9 cellular contexts compared by ENCODE assay signal in genomic region chr2:65390134-65390533, GRCh38. TPM values are rescaled to one million over a fixed set of nuclear protein-coding genes. Genes with fewer than 3 reads are reported as not detected.
A peak's percentile ranks its signal among the peaks of the same experiment; 100 is the strongest.
DNase-seq lines count a peak whose midpoint lies in the region; ATAC-seq and TF ChIP-seq lines count a peak whose summit lies in the region.
"Had no signal": no experiment of that assay in that cellular context is flagged by ENCODE, and none has a peak within 500 bp of the region (broad histone marks: within the 10 kb centered on the region; RNA-seq: fewer than 3 reads in every experiment).

No MANE protein-coding gene starts in this region.

- no peak overlapping the region for H3K9ac ChIP-seq in liver (ENCODE audit: low read depth in 1 of 2, low read length in 2 of 2)

- no peaks in the 10 kb centered on the region for H3K36me3 ChIP-seq in liver (ENCODE audit: control insufficient read depth in 4 of 4, insufficient read depth in 3 of 4, low read depth in 1 of 4, low read length in 3 of 4)

- no peak overlapping the region for H3K27ac Mint-ChIP-seq in endothelial cell (ENCODE audit: unreplicated experiment)

- H3K4me3 ChIP-seq in liver (ENCODE audit: low read depth in 1 of 3, low read length in 3 of 3) = no peak overlapping the region

- DNase-seq in endothelial cell (ENCODE audit: low spot score) (no peak), NCI-H2227 treated with DMSO at 0.1 percent for 48 hours (lab: John Stamatoyannopoulos, UW) (no peak), NCI-H2081 (lab: John Stamatoyannopoulos, UW) (no peak), NCI-H1694 treated with DMSO at 0.1 percent for 48 hours (lab: John Stamatoyannopoulos, UW) (no peak)

- peaks cover 5% of the 10 kb centered on the region for H3K27me3 Mint-ChIP-seq in endothelial cell (ENCODE audit: unreplicated experiment)

- H3K27ac ChIP-seq in liver (ENCODE audit: low read depth in 1 of 2, low read length in 2 of 2) = peak overlapping the region; percentile 33 to 60

- H3K9me3 ChIP-seq in liver (ENCODE audit: control insufficient read depth in 4 of 4, low read length in 3 of 4) = no peaks in the 10 kb centered on the region

- TF ChIP-seq RAD21 in liver (IDR thresholded peaks at IDR 0.05) = peak in 1 of 2 donors; percentile 41

- H3K36me3 Mint-ChIP-seq in endothelial cell (ENCODE audit: low read depth, unreplicated experiment) = no peaks in the 10 kb centered on the region

- H3K27me3 ChIP-seq in liver (ENCODE audit: control insufficient read depth in 4 of 4, insufficient read depth in 4 of 4, low read length in 3 of 4) = no peaks in the 10 kb centered on the region

- ATAC-seq in GM18519 (IDR thresholded peaks at IDR 0.05; ENCODE audit: low FRiP score, unreplicated experiment) (peak; percentile 54), GM21447 (IDR thresholded peaks at IDR 0.05; ENCODE audit: unreplicated experiment) (peak; percentile 81), HG03460 (IDR thresholded peaks at IDR 0.05; ENCODE audit: unreplicated experiment) (peak; percentile 66)
- ATAC-seq: HCT116 had no signal

- H3K4me3 Mint-ChIP-seq in endothelial cell (ENCODE audit: unreplicated experiment) = no peak overlapping the region

- TF ChIP-seq CTCF in liver (IDR thresholded peaks at IDR 0.05; ENCODE audit: low read depth, low read length, missing input control) (no peak), endothelial cell (IDR thresholded peaks at IDR 0.05; ENCODE audit: unreplicated experiment) (no peak)

- no peaks in the 10 kb centered on the region for H3K9me3 Mint-ChIP-seq in endothelial cell (ENCODE audit: unreplicated experiment)

- H3K4me1 ChIP-seq in liver (ENCODE audit: control insufficient read depth in 4 of 4, insufficient read depth in 4 of 4, low read length in 3 of 4) = peaks cover 7 to 28% (median 20%) of the 10 kb centered on the region in 4 donors

- WGBS in liver = 21% methylated on average over 6 of the region's 6 CpGs

- peaks cover 13% of the 10 kb centered on the region for H3K4me1 Mint-ChIP-seq in endothelial cell (ENCODE audit: unreplicated experiment)

TF ChIP-seq in liver, 16 proteins besides CTCF, POLR2A, EP300 and RAD21:
- TF ChIP-seq FOXA1 (IDR thresholded peaks at IDR 0.05) = no peak
- peak in 1 of 2 donors; percentile 21 for TF ChIP-seq HNF4A (conservative IDR thresholded peaks at IDR 0.05)
- TF ChIP-seq RXRA (IDR thresholded peaks at IDR 0.05) = peak; percentile 21 to 38
- TF ChIP-seq SP1 (IDR thresholded peaks at IDR 0.05) = peak; percentile 23

RNA-seq across cellular contexts. Expression of gene SPRED2, which starts 42.3 kb away (rescaled TPM):
- total RNA-seq in liver = 1 to 10 TPM; 6.9 to 7.5 TPM
- polyA plus RNA-seq in liver = 1 to 10 TPM; 6.7 to 7.3 TPM
- 17.6 TPM for total RNA-seq in endothelial cell (ENCODE audit: unreplicated experiment)
